ENCODE assay signal across 13 cellular contexts in the genomic region with DNA sequence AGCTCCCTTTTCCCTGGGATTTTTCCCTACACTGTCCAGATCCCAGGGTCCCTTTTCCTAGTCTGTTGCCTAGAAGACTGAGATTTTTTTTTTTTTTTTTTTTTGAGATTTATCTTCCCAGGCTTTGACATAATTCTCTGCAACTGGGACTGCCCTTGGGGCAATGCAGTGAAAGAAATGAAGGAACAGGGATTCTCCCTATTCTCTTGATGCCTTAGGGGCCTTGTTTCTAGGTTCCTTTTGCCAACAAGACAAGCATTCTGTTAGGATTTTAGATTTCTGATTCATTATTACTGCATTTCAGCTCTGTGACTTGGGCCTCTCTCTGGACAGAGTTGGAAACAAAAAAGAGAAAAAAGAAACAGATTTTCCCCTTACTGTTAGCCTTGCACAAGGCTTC.
"Had no signal": no experiment of that assay in that cellular context is flagged by ENCODE, and none has a peak within 500 bp of the region (broad histone marks: within the 10 kb centered on the region; RNA-seq: fewer than 3 reads in every experiment).

No MANE protein-coding gene starts in this region.

- H3K9me3 ChIP-seq: sigmoid colon, thoracic aorta, upper lobe of right lung had no signal

- H3K36me3 ChIP-seq: thoracic aorta had no signal

- H3K4me3 ChIP-seq: cardiac muscle cell, dorsolateral prefrontal cortex, sigmoid colon, thoracic aorta, upper lobe of right lung had no signal

- H3K27ac ChIP-seq: cardiac muscle cell, dorsolateral prefrontal cortex, sigmoid colon, thoracic aorta, upper lobe of right lung, WERI-Rb-1 had no signal

- H3K4me1 ChIP-seq: upper lobe of right lung had no signal

- ATAC-seq: stimulated activated effector memory CD8-positive, alpha-beta T cell treated with anti-CD3 and anti-CD28 coated beads, Interleukin-12 subunit alpha, Interleukin-12 subunit beta, amount 100 ng/mL, for 72 hours; upper lobe of right lung had no signal

- DNase-seq: activated CD4-positive, alpha-beta T cell treated with anti-CD3 and anti-CD28 coated beads, Interleukin-2, amount 50 U/mL, for 4 hours; amniotic stem cell; dorsolateral prefrontal cortex; nephron progenitor cell; occipital lobe; posterior cingulate gyrus; sigmoid colon; stimulated activated CD4-positive, alpha-beta T cell treated with anti-CD3 and anti-CD28 coated beads, Interleukin-4, amount 100 ng/mL, for 24 hours; upper lobe of right lung; WERI-Rb-1 had no signal

- H3K27me3 ChIP-seq: cardiac muscle cell, dorsolateral prefrontal cortex, sigmoid colon, upper lobe of right lung had no signal
